ENCODE assay signal across 18 cellular contexts in genomic region chr1:168297019-168297418, GRCh38.
"Had no signal": no experiment of that assay in that cellular context is flagged by ENCODE, and none has a peak within 500 bp of the region (broad histone marks: within the 10 kb centered on the region; RNA-seq: fewer than 3 reads in every experiment).

No MANE protein-coding gene starts in this region.

- H3K4me3 ChIP-seq: gastroesophageal sphincter, testis had no signal

- H3K4me1 ChIP-seq: gastroesophageal sphincter had no signal

- H3K27ac ChIP-seq: epithelial cell of prostate, gastroesophageal sphincter, testis had no signal

- H3K27me3 ChIP-seq: gastroesophageal sphincter, testis had no signal

- H3K9me3 ChIP-seq: gastroesophageal sphincter, testis had no signal

- DNase-seq: activated CD4-positive, alpha-beta T cell treated with anti-CD3 and anti-CD28 coated beads, Interleukin-2, amount 50 U/mL, for 4 hours; activated CD8-positive, alpha-beta memory T cell treated with anti-CD3 and anti-CD28 coated beads for 24 hours; activated CD8-positive, alpha-beta memory T cell treated with anti-CD3 and anti-CD28 coated beads, Interleukin-2, amount 50 U/mL, for 4 hours; activated T-cell treated with anti-CD3 and anti-CD28 coated beads, Interleukin-2, amount 50 U/mL, for 24 hours; aorta; head of caudate nucleus; hypothalamus; left ventricle myocardium superior; mammary epithelial cell; naive thymus-derived CD8-positive, alpha-beta T cell; retina; stimulated activated CD4-positive, alpha-beta T cell treated with anti-CD3 and anti-CD28 coated beads, Interleukin-2, amount 100 ng/mL, for 48 hours; stimulated activated CD8-positive, alpha-beta memory T cell treated with anti-CD3 and anti-CD28 coated beads, Interleukin-4, amount 100 ng/mL, for 48 hours; stimulated activated naive CD4-positive, alpha-beta T cell; testis; trophoblast cell had no signal
